ENCODE assay signal across 8 cellular contexts in the genomic region with DNA sequence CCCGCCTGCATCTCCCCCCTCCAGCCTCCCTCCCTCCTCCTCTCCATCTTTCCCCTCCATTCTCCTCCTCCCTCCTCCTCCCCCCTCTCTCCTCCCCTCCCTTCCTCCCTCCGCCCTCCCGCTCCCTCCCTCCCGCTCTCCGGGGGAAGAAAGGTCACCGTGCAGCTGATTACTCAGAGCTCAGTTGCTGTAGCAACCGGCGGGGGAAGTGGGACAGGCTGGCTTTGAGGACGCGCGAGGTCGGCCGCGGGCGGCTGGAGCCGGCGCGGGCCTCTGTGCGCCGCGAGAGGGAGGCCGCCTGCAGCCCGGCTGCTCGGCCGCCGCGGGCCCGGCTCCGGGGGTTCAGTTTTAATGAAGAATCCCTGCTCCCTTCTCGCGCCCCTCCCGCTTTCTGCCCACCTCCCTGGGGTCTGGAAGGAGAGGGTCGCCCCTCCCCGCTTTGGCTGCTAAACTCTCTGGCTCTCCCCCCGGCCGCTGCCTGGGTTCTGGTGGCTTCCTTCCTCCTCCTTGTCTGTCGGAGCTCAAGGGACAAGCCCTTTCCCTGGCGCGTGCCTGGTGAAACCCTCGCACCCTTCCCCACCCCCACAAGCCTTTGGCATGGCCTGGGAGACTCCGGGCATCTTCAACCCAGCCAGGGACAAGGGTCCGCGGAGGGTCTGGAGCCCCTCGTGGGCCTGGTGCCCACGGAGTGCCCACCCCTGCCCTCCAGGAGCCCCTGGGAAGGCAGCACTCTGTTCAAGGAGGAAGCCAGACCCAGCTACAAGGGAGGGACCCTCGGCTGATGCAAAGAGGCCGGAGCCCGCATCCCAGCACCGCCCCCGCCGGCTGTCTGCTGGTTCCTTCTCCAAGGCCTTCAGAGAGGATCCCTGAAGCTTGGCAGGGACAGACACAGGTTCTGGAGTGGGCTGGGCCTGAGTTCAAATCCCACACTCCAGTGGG.
DNase-seq lines count a peak whose midpoint lies in the region; ATAC-seq and TF ChIP-seq lines count a peak whose summit lies in the region.

No MANE protein-coding gene starts in this region.

- POLR2A ChIA-PET in OCI-LY7 (lab: Charles Lee) = interaction anchor here (0.9 kb wide), 1 partner anchor 119 kb away, joined by 3 read pairs; no protein-coding TSS in a partner anchor

- ATAC-seq in GM19397 (IDR thresholded peaks at IDR 0.05; ENCODE audit: unreplicated experiment) (peak; percentile 57), mucosa of descending colon (peak; percentile 94)

- H3K9ac ChIP-seq in HUES64 (ENCODE audit: low read depth, low read length) = peak overlapping the region; percentile 87

- H3K9me2 ChIP-seq in OCI-LY7 (ENCODE audit: insufficient read depth, low read length) = no peaks in the 10 kb centered on the region

- H3K27me3 ChIP-seq in BE2C = no peaks in the 10 kb centered on the region
- H3K27me3 ChIP-seq in HUES64 (ENCODE audit: insufficient read depth, low read length) = 0 out of 2 replicates have a peak, but pooled peaks cover 3% of the 10 kb centered on the region

- intact Hi-C loops in OCI-LY7 (cut with micrococcal nuclease; ENCODE audit: unreplicated experiment) (no loop called here), mucosa of descending colon (cut with DNase I, micrococcal nuclease) (no loop called here)

- peak overlapping the region; percentile 47 for H3K4me2 ChIP-seq in OCI-LY7 (ENCODE audit: low read length)

- H3K27ac ChIP-seq in HUES64 (ENCODE audit: low read depth, low read length) (peak overlapping the region; percentile 91), OCI-LY7 (ENCODE audit: low read depth, low read length, poor library complexity, severe bottlenecking) (peak overlapping the region; percentile 15)

- H3K36me3 ChIP-seq in BE2C (no peaks in the 10 kb centered on the region), HUES64 (ENCODE audit: insufficient read depth, low read length) (no peaks in the 10 kb centered on the region), OCI-LY7 (ENCODE audit: insufficient read depth, low read length) (no peaks in the 10 kb centered on the region), mucosa of descending colon (ENCODE audit: low read depth) (no peaks in the 10 kb centered on the region)

- CTCF ChIA-PET in OCI-LY7 (lab: Charles Lee; ENCODE audit: unreplicated experiment) = interaction anchor here (0.6 kb wide), 3 partner anchors 67 to 474 kb away, joined by 3 to 4 read pairs (median 4); partner anchors contain the start of gene C9orf50

- H3K4me3 ChIP-seq in BE2C (ENCODE audit: low read depth, low read length) (peak overlapping the region; percentile 53), HUES64 (ENCODE audit: low read length) (peak overlapping the region; percentile 60), OCI-LY7 (ENCODE audit: low read depth, low read length, poor library complexity, severe bottlenecking) (peak overlapping the region; percentile 46), epithelial cell of proximal tubule (ENCODE audit: low read depth, low read length) (peak overlapping the region; percentile 48), mucosa of descending colon (no peak overlapping the region)

- WGBS in HUES64 = 1% methylated on average over 51 of the region's 51 CpGs

- TF ChIP-seq CTCF in BE2C (IDR thresholded peaks at IDR 0.05; ENCODE audit: low read depth, low read length) = 0 out of 2 replicates have a peak, but pooled peaks have one; percentile 10
- TF ChIP-seq CTCF in OCI-LY7 (conservative IDR thresholded peaks at IDR 0.05; ENCODE audit: low read length) = no peak
- peak; percentile 7 for TF ChIP-seq CTCF in epithelial cell of proximal tubule (conservative IDR thresholded peaks at IDR 0.05; ENCODE audit: low read depth, low read length)
- no peak for TF ChIP-seq CTCF in mucosa of descending colon (IDR thresholded peaks at IDR 0.05)

- no peaks in the 10 kb centered on the region for H3K79me2 ChIP-seq in OCI-LY7 (ENCODE audit: insufficient read depth, low read depth, low read length)

- peak overlapping the region; percentile 40; the same call in 1 of the 2 replicates for H2AFZ ChIP-seq in OCI-LY7 (ENCODE audit: low read length)

- DNase-seq in BE2C (peak; percentile 98), OCI-LY7 (ENCODE audit: low spot score) (peak; percentile 83), epithelial cell of proximal tubule (ENCODE audit: low read depth) (no peak), mucosa of descending colon (peak; percentile 94 to 97 (median 96))
- DNase-seq in activated T-cell treated with anti-CD3 and anti-CD28 coated beads, Interleukin-2, amount 50 U/mL, for 1 hour = peak; percentile 84
- peak; percentile 62 to 78 for DNase-seq in stimulated activated CD8-positive, alpha-beta memory T cell treated with anti-CD3 and anti-CD28 coated beads, Interleukin-2, amount 100 ng/mL, for 1 hour (ENCODE audit: low read depth in 2 of 2)

- H3K9me3 ChIP-seq in BE2C (no peaks in the 10 kb centered on the region), HUES64 (ENCODE audit: insufficient read depth, low read depth, low read length) (no peaks in the 10 kb centered on the region), OCI-LY7 (ENCODE audit: low read length) (no peaks in the 10 kb centered on the region), mucosa of descending colon (no peaks in the 10 kb centered on the region)

- no peaks in the 10 kb centered on the region for H4K20me1 ChIP-seq in OCI-LY7 (ENCODE audit: insufficient read depth, low read length)

- H3K4me1 ChIP-seq in BE2C = peaks cover 38% of the 10 kb centered on the region
- peaks cover 25% of the 10 kb centered on the region for H3K4me1 ChIP-seq in HUES64 (ENCODE audit: insufficient read depth, low read length)
- peaks cover 24% of the 10 kb centered on the region for H3K4me1 ChIP-seq in OCI-LY7 (ENCODE audit: insufficient read depth, low read length, poor library complexity, severe bottlenecking)
- peaks cover 31% of the 10 kb centered on the region for H3K4me1 ChIP-seq in mucosa of descending colon (ENCODE audit: low read depth)

- BruUV-seq in OCI-LY7 (replicated peaks; lab: Mats Ljungman, UMichigan) = no TSS peak

Comparison
In these comparisons a context has a peak if more than half of its experiments do, and no peak if none do; other contexts are left out.
1. CTCF ChIP-seq: peak in BE2C (single experiment) and epithelial cell of proximal tubule (single experiment); none in OCI-LY7 (single experiment) and mucosa of descending colon (single experiment).